Comparison of ENCODE assay signal across 10 cellular contexts in genomic region chr13:98267080-98267912, GRCh38.
DNase-seq lines count a peak whose midpoint lies in the region; ATAC-seq, FAIRE-seq and TF ChIP-seq lines count a peak whose summit lies in the region.
"Had no signal": no experiment of that assay in that cellular context is flagged by ENCODE, and none has a peak within 500 bp of the region (broad histone marks: within the 10 kb centered on the region; RNA-seq: fewer than 3 reads in every experiment).

No MANE protein-coding gene starts in this region.

- H3K36me3 Mint-ChIP-seq in glutamatergic neuron (ENCODE audit: unreplicated experiment), result peaks cover 6% of the 10 kb centered on the region
- H3K36me3 Mint-ChIP-seq: stimulated activated memory B cell treated with anti-CD40 and anti-IgM and Interleukin-4, amounts not matched to agents 10 μg/mL and 1 μg/mL and 100 μg/mL, for 72 hours had no signal

- peaks cover 4% of the 10 kb centered on the region for H3K9me3 Mint-ChIP-seq in glutamatergic neuron (ENCODE audit: unreplicated experiment)
- H3K9me3 Mint-ChIP-seq: stimulated activated memory B cell treated with anti-CD40 and anti-IgM and Interleukin-4, amounts not matched to agents 10 μg/mL and 1 μg/mL and 100 μg/mL, for 72 hours had no signal

- WGBS in small intestine, 3 donors, result 44 to 49% (median 44%) methylated on average over 18 of the region's 18 CpGs

- no peaks in the 10 kb centered on the region for H3K79me2 ChIP-seq in OCI-LY7 (ENCODE audit: insufficient read depth, low read depth, low read length)
- H3K79me2 ChIP-seq: parathyroid adenoma had no signal

- H3K4me3 ChIP-seq in small intestine (ENCODE audit: low read depth in 1 of 2, low read length in 2 of 2) (no peak overlapping the region), OCI-LY7 (ENCODE audit: low read depth, low read length, poor library complexity, severe bottlenecking) (no peak overlapping the region)

- H3K4me1 Mint-ChIP-seq in glutamatergic neuron (ENCODE audit: low read depth, unreplicated experiment), result peaks cover 34% of the 10 kb centered on the region
- H3K4me1 Mint-ChIP-seq: stimulated activated memory B cell treated with anti-CD40 and anti-IgM and Interleukin-4, amounts not matched to agents 10 μg/mL and 1 μg/mL and 100 μg/mL, for 72 hours had no signal

- no peak overlapping the region for H2AFZ ChIP-seq in OCI-LY7 (ENCODE audit: low read length)
- H2AFZ ChIP-seq: parathyroid adenoma had no signal

- H3K27ac ChIP-seq in small intestine (ENCODE audit: low read depth in 1 of 2, low read length in 1 of 2), result peak overlapping the region in 1 of 2 donors; percentile 26
- no peak overlapping the region for H3K27ac ChIP-seq in OCI-LY7 (ENCODE audit: low read depth, low read length, poor library complexity, severe bottlenecking)
- H3K27ac ChIP-seq: parathyroid adenoma had no signal

- BruUV-seq in OCI-LY7 (replicated peaks; lab: Mats Ljungman, UMichigan), result no TSS peak

- H3K36me3 ChIP-seq in small intestine (ENCODE audit: control insufficient read depth in 2 of 2, insufficient read depth in 2 of 2, low read length in 2 of 2), result no peaks in the 10 kb centered on the region
- H3K36me3 ChIP-seq in OCI-LY7 (ENCODE audit: insufficient read depth, low read length), result no peaks in the 10 kb centered on the region

- H3K9me2 ChIP-seq in OCI-LY7 (ENCODE audit: insufficient read depth, low read length), result no peaks in the 10 kb centered on the region

- H3K4me2 ChIP-seq in OCI-LY7 (ENCODE audit: low read length), result no peak overlapping the region

- no peak for FAIRE-seq in small intestine (lab: Jason Lieb, UNC)

- POLR2A ChIA-PET in OCI-LY7 (lab: Charles Lee), result no interaction called here

- ATAC-seq in GM19455 (IDR thresholded peaks at IDR 0.05; ENCODE audit: unreplicated experiment) (peak; percentile 60), HG03521 (IDR thresholded peaks at IDR 0.05; ENCODE audit: unreplicated experiment) (peak; percentile 60), Right ventricle myocardium superior (ENCODE audit: poor library complexity) (peak; percentile 71)
- ATAC-seq: stimulated activated memory B cell treated with anti-CD40 and anti-IgM and Interleukin-4, amounts not matched to agents 10 μg/mL and 1 μg/mL and 100 μg/mL, for 72 hours had no signal

- H4K20me1 ChIP-seq in OCI-LY7 (ENCODE audit: insufficient read depth, low read length), result no peaks in the 10 kb centered on the region

- peaks cover 0 to 2% of the 10 kb centered on the region in 2 donors for H3K27me3 ChIP-seq in small intestine (ENCODE audit: control insufficient read depth in 2 of 2, insufficient read depth in 2 of 2, low read length in 2 of 2)

- H3K4me3 Mint-ChIP-seq in glutamatergic neuron (ENCODE audit: unreplicated experiment), result no peak overlapping the region
- H3K4me3 Mint-ChIP-seq: stimulated activated memory B cell treated with anti-CD40 and anti-IgM and Interleukin-4, amounts not matched to agents 10 μg/mL and 1 μg/mL and 100 μg/mL, for 72 hours had no signal

- intact Hi-C loops in Right ventricle myocardium superior (cut with DNase I) (no loop called here), OCI-LY7 (cut with micrococcal nuclease; ENCODE audit: unreplicated experiment) (no loop called here)

- peaks cover 0 to 2% of the 10 kb centered on the region in 2 donors for H3K4me1 ChIP-seq in small intestine (ENCODE audit: control insufficient read depth in 2 of 2, insufficient read depth in 1 of 2, low read depth in 1 of 2, low read length in 1 of 2)
- H3K4me1 ChIP-seq in OCI-LY7 (ENCODE audit: insufficient read depth, low read length, poor library complexity, severe bottlenecking), result no peaks in the 10 kb centered on the region
- H3K4me1 ChIP-seq: parathyroid adenoma had no signal

- TF ChIP-seq CTCF in OCI-LY7 (conservative IDR thresholded peaks at IDR 0.05; ENCODE audit: low read length) (no peak), glutamatergic neuron (IDR thresholded peaks at IDR 0.05; ENCODE audit: partially characterized antibody, unreplicated experiment) (no peak)

- no peak overlapping the region for H3K27ac Mint-ChIP-seq in glutamatergic neuron (ENCODE audit: unreplicated experiment)
- H3K27ac Mint-ChIP-seq: stimulated activated memory B cell treated with anti-CD40 and anti-IgM and Interleukin-4, amounts not matched to agents 10 μg/mL and 1 μg/mL and 100 μg/mL, for 72 hours had no signal

- DNase-seq in Right ventricle myocardium superior (no peak), small intestine (peak; percentile 61), NCI-H2029 treated with DMSO at 0.1 percent for 48 hours (lab: John Stamatoyannopoulos, UW) (no peak), OCI-LY7 (ENCODE audit: low spot score) (no peak), EL (no peak), glutamatergic neuron (no peak)

- H3K9me3 ChIP-seq in small intestine (ENCODE audit: control insufficient read depth, low read depth) (no peaks in the 10 kb centered on the region), OCI-LY7 (ENCODE audit: low read length) (no peaks in the 10 kb centered on the region)

- CTCF ChIA-PET in OCI-LY7 (lab: Charles Lee; ENCODE audit: unreplicated experiment), result no interaction called here

- no peaks in the 10 kb centered on the region for H3K27me3 Mint-ChIP-seq in glutamatergic neuron (ENCODE audit: unreplicated experiment)
- H3K27me3 Mint-ChIP-seq: stimulated activated memory B cell treated with anti-CD40 and anti-IgM and Interleukin-4, amounts not matched to agents 10 μg/mL and 1 μg/mL and 100 μg/mL, for 72 hours had no signal
